Comparison of ENCODE assay signal across 9 cellular contexts in genomic region chr10:89836840-89837172, GRCh38.
A peak's percentile ranks its signal among the peaks of the same experiment; 100 is the strongest.
DNase-seq lines count a peak whose midpoint lies in the region; ATAC-seq and TF ChIP-seq lines count a peak whose summit lies in the region.
"Had no signal": no experiment of that assay in that cellular context is flagged by ENCODE, and none has a peak within 500 bp of the region (broad histone marks: within the 10 kb centered on the region; RNA-seq: fewer than 3 reads in every experiment).

No MANE protein-coding gene starts in this region.

- no peak for TF ChIP-seq POLR2A in tibial nerve (IDR thresholded peaks at IDR 0.05)

- peak overlapping the region; percentile 84 for H3K27ac Mint-ChIP-seq in activated CD4-positive, alpha-beta T cell treated with anti-CD3 and anti-CD28 coated beads, Interleukin-2, amount 10 ng/mL, durations not matched to agents 7 days and 5 days

- WGBS in tibial nerve, 2 donors, result 45 to 48% methylated on average over 13 of the region's 13 CpGs

- peaks cover 0 to 10% (median 0%) of the 10 kb centered on the region in 4 donors for H3K9me3 ChIP-seq in tibial nerve

- peaks cover 0 to 14% (median 2%) of the 10 kb centered on the region in 4 donors for H3K4me1 ChIP-seq in tibial nerve

- POLR2A ChIA-PET in activated CD4-positive, alpha-beta T cell treated with anti-CD3 and anti-CD28 coated beads, Interleukin-2, amount 10 ng/mL, durations not matched to agents 7 days and 5 days (lab: Charles Lee), result no interaction called here

- DNase-seq in activated CD4-positive, alpha-beta T cell treated with anti-CD3 and anti-CD28 coated beads, Interleukin-2, amount 10 ng/mL, durations not matched to agents 7 days and 5 days, result no peak
- DNase-seq in activated CD4-positive, alpha-beta T cell treated with anti-CD3 and anti-CD28 coated beads, Interleukin-2, amount 50 U/mL, for 48 hours, result no peak
- DNase-seq in cardiac fibroblast (ENCODE audit: low read depth in 2 of 2) (no peak), mucosa of gallbladder (ENCODE audit: low spot score) (peak; percentile 13), tibial nerve (ENCODE audit: low spot score in 2 of 2) (no peak), middle frontal gyrus (ENCODE audit: extremely low spot score, low spot score) (no peak)
- DNase-seq: NCI-H446 had no signal

- H3K27me3 ChIP-seq in tibial nerve, result peaks cover 0 to 14% of the 10 kb centered on the region in 2 donors

- ATAC-seq in HG02938 (IDR thresholded peaks at IDR 0.05; ENCODE audit: unreplicated experiment), result no peak
- ATAC-seq in GM18858 (IDR thresholded peaks at IDR 0.05; ENCODE audit: unreplicated experiment), result no peak

- peaks cover 3% of the 10 kb centered on the region for H3K9me3 Mint-ChIP-seq in activated CD4-positive, alpha-beta T cell treated with anti-CD3 and anti-CD28 coated beads, Interleukin-2, amount 10 ng/mL, durations not matched to agents 7 days and 5 days

- TF ChIP-seq EP300 in tibial nerve (IDR thresholded peaks at IDR 0.05), result no peak

- H3K4me1 Mint-ChIP-seq in activated CD4-positive, alpha-beta T cell treated with anti-CD3 and anti-CD28 coated beads, Interleukin-2, amount 10 ng/mL, durations not matched to agents 7 days and 5 days, result peaks cover 14% of the 10 kb centered on the region

- TF ChIP-seq CTCF in cardiac fibroblast (IDR thresholded peaks at IDR 0.05; ENCODE audit: low read depth, low read length), result no peak
- no peak for TF ChIP-seq CTCF in tibial nerve (IDR thresholded peaks at IDR 0.05)

- H3K4me3 Mint-ChIP-seq in activated CD4-positive, alpha-beta T cell treated with anti-CD3 and anti-CD28 coated beads, Interleukin-2, amount 10 ng/mL, durations not matched to agents 7 days and 5 days, result peak overlapping the region; percentile 74

- H3K27ac ChIP-seq in tibial nerve, result peak overlapping the region in 1 of 4 donors; percentile 38

- no peaks in the 10 kb centered on the region for H3K36me3 ChIP-seq in tibial nerve

- CTCF ChIA-PET in activated CD4-positive, alpha-beta T cell treated with anti-CD3 and anti-CD28 coated beads, Interleukin-2, amount 10 ng/mL, durations not matched to agents 7 days and 5 days (lab: Charles Lee), result no interaction called here

- no peaks in the 10 kb centered on the region for H3K36me3 Mint-ChIP-seq in activated CD4-positive, alpha-beta T cell treated with anti-CD3 and anti-CD28 coated beads, Interleukin-2, amount 10 ng/mL, durations not matched to agents 7 days and 5 days (ENCODE audit: low read depth)

- peaks cover 10% of the 10 kb centered on the region for H3K27me3 Mint-ChIP-seq in activated CD4-positive, alpha-beta T cell treated with anti-CD3 and anti-CD28 coated beads, Interleukin-2, amount 10 ng/mL, durations not matched to agents 7 days and 5 days

- H3K4me3 ChIP-seq in cardiac fibroblast (replicated peaks in 1 of 2; ENCODE audit: low read depth in 2 of 2, low read length in 2 of 2), result peak overlapping the region; percentile 47 to 56
- H3K4me3 ChIP-seq in tibial nerve, result peak overlapping the region; percentile 26 to 53 (median 50)
